25 cellular contexts compared by ENCODE assay signal in genomic region chr9:124456341-124457078, GRCh38. TPM values are rescaled to one million over a fixed set of nuclear protein-coding genes. Genes with fewer than 3 reads are reported as not detected.
"Had no signal": no experiment of that assay in that cellular context is flagged by ENCODE, and none has a peak within 500 bp of the region (broad histone marks: within the 10 kb centered on the region; RNA-seq: fewer than 3 reads in every experiment).

No MANE protein-coding gene starts in this region.

- H3K9me3 Mint-ChIP-seq: immature natural killer cell had no signal

- H3K9me3 ChIP-seq: mucosa of descending colon, vagina had no signal

- H3K4me3 Mint-ChIP-seq: activated naive CD8-positive, alpha-beta T cell; immature natural killer cell had no signal

- H3K27ac ChIP-seq: tibial nerve, vagina, VCaP had no signal

- ATAC-seq: left ventricle myocardium superior; mucosa of descending colon; stimulated activated naive CD8-positive, alpha-beta T cell treated with anti-CD3 and anti-CD28 coated beads, Interleukin-15, Interleukin-2, amounts not matched to agents 100 U/mL and 50 U/mL, for 24 hours had no signal

- H3K27ac Mint-ChIP-seq: activated naive CD8-positive, alpha-beta T cell; immature natural killer cell had no signal

- DNase-seq: activated CD4-positive, alpha-beta T cell treated with anti-CD3 and anti-CD28 coated beads for 1 hour; activated CD8-positive, alpha-beta memory T cell treated with anti-CD3 and anti-CD28 coated beads for 24 hours; activated CD8-positive, alpha-beta memory T cell treated with anti-CD3 and anti-CD28 coated beads, Interleukin-2, amount 50 U/mL, for 48 hours; activated gamma-delta T cell; amygdala; caudate nucleus; foreskin melanocyte; head of caudate nucleus; immature natural killer cell; kidney glomerular epithelial cell; left ventricle myocardium superior; mesenchymal stem cell; naive B cell; stimulated activated naive CD8-positive, alpha-beta T cell treated with anti-CD3 and anti-CD28 coated beads, Interleukin-15, Interleukin-2, amounts not matched to agents 100 U/mL and 50 U/mL, for 24 hours; SW 1271; T-helper 2 cell had no signal

- H3K4me3 ChIP-seq: mucosa of descending colon, tibial nerve, vagina had no signal

- H3K36me3 ChIP-seq: tibial nerve, vagina had no signal

- H3K4me1 Mint-ChIP-seq: immature natural killer cell, naive B cell had no signal

- H3K27me3 ChIP-seq: vagina had no signal

- H3K36me3 Mint-ChIP-seq: activated naive CD8-positive, alpha-beta T cell; immature natural killer cell; naive B cell had no signal

RNA-seq across cellular contexts. Expression of gene ADGRD2, which starts 6.3 kb away (rescaled TPM):
- total RNA-seq: epithelial cell of proximal tubule, fibroblast of lung, left ventricle myocardium superior, mucosa of descending colon, renal cortical epithelial cell, skeletal muscle tissue, tibial nerve had no signal
- polyA plus RNA-seq: fibroblast of lung, immature natural killer cell had no signal

RNA-seq across cellular contexts. Expression of gene NR5A1, which starts 50.7 kb away (rescaled TPM):
- total RNA-seq: epithelial cell of proximal tubule, fibroblast of lung, left ventricle myocardium superior, renal cortical epithelial cell, skeletal muscle tissue, tibial nerve had no signal
- polyA plus RNA-seq: fibroblast of lung, immature natural killer cell had no signal
